Comparison of ENCODE assay signal across 8 cellular contexts in genomic region chr22:24423519-24424000, GRCh38. TPM values are rescaled to one million over a fixed set of nuclear protein-coding genes. Genes with fewer than 3 reads are reported as not detected.
DNase-seq lines count a peak whose midpoint lies in the region; ATAC-seq, FAIRE-seq and TF ChIP-seq lines count a peak whose summit lies in the region.

No MANE protein-coding gene starts in this region.

- peaks cover 40% of the 10 kb centered on the region for H3K4me1 ChIP-seq in OCI-LY7 (ENCODE audit: insufficient read depth, low read length, poor library complexity, severe bottlenecking)

- peak overlapping the region; percentile 97 for H3K4me2 ChIP-seq in OCI-LY7 (ENCODE audit: low read length)

- H3K27ac ChIP-seq in OCI-LY7 (ENCODE audit: low read depth, low read length, poor library complexity, severe bottlenecking) = no peak overlapping the region

- no peaks in the 10 kb centered on the region for H3K9me3 Mint-ChIP-seq in progenitor cell of endocrine pancreas (ENCODE audit: low read depth)

- BruUV-seq in OCI-LY7 (replicated peaks; lab: Mats Ljungman, UMichigan) = no TSS peak

- H3K4me3 ChIP-seq in OCI-LY7 (ENCODE audit: low read depth, low read length, poor library complexity, severe bottlenecking) = peak overlapping the region; percentile 74

- peaks cover 14% of the 10 kb centered on the region; the same call in 1 of the 2 replicates for H3K79me2 ChIP-seq in OCI-LY7 (ENCODE audit: insufficient read depth, low read depth, low read length)

- H3K36me3 ChIP-seq in OCI-LY7 (ENCODE audit: insufficient read depth, low read length) = no peaks in the 10 kb centered on the region

- CTCF ChIA-PET in OCI-LY7 (lab: Charles Lee; ENCODE audit: unreplicated experiment) = interaction anchor here (0.6 kb wide), 1 partner anchor 12 kb away, joined by 3 read pairs; no protein-coding TSS in a partner anchor

- no peaks in the 10 kb centered on the region for H4K20me1 ChIP-seq in OCI-LY7 (ENCODE audit: insufficient read depth, low read length)

- H3K27ac Mint-ChIP-seq in progenitor cell of endocrine pancreas = no peak overlapping the region

- TF ChIP-seq CTCF in OCI-LY7 (conservative IDR thresholded peaks at IDR 0.05; ENCODE audit: low read length) (peak; percentile 78), progenitor cell of endocrine pancreas (IDR thresholded peaks at IDR 0.05; ENCODE audit: unreplicated experiment) (peak; percentile 94)

- intact Hi-C loops in OCI-LY7 (cut with micrococcal nuclease; ENCODE audit: unreplicated experiment) = loop anchor here (5.0 kb wide), 1 partner anchor 96 kb away; no protein-coding TSS in a partner anchor

- peaks cover 31% of the 10 kb centered on the region for H3K27me3 Mint-ChIP-seq in progenitor cell of endocrine pancreas

- FAIRE-seq in GM18507 (lab: Jason Lieb, UNC) = peak; percentile 71

- DNase-seq in GM18507 (ENCODE audit: extremely low spot score, insufficient read length, low read depth) (peak; percentile 75), OCI-LY7 (ENCODE audit: low spot score) (peak; percentile 74), glomerular visceral epithelial cell (ENCODE audit: extremely low spot score) (peak; percentile 42), progenitor cell of endocrine pancreas (ENCODE audit: low spot score, unreplicated experiment) (peak; percentile 65), OCI-M2 (lab: John Stamatoyannopoulos, UW; ENCODE audit: unreplicated experiment) (no peak), NCI-H226 (no peak)
- DNase-seq in activated T-helper 9 cell treated with anti-CD3 and anti-CD28 coated beads, Interleukin-2, amount 50 U/mL, for 16 hours (ENCODE audit: low read depth) = peak; percentile 51

- ATAC-seq in HG03139 (IDR thresholded peaks at IDR 0.05; ENCODE audit: unreplicated experiment) = no peak

- H2AFZ ChIP-seq in OCI-LY7 (ENCODE audit: low read length) = no peak overlapping the region

- no peaks in the 10 kb centered on the region for H3K4me1 Mint-ChIP-seq in progenitor cell of endocrine pancreas (ENCODE audit: low read depth)

- no peak overlapping the region for H3K4me3 Mint-ChIP-seq in progenitor cell of endocrine pancreas (ENCODE audit: low read depth)

- no peaks in the 10 kb centered on the region for H3K9me3 ChIP-seq in OCI-LY7 (ENCODE audit: low read length)

- H3K36me3 Mint-ChIP-seq in progenitor cell of endocrine pancreas (ENCODE audit: insufficient read depth) = no peaks in the 10 kb centered on the region

- POLR2A ChIA-PET in OCI-LY7 (lab: Charles Lee) = no interaction called here

- no peaks in the 10 kb centered on the region for H3K9me2 ChIP-seq in OCI-LY7 (ENCODE audit: insufficient read depth, low read length)

RNA-seq across cellular contexts. Expression of gene ADORA2A, which starts 3.8 kb away (rescaled TPM):
- total RNA-seq in OCI-LY7 (2014; rRNA removed; shearing (Covaris generic)) = 31.2 and 35.7 TPM in 2 replicates
- total RNA-seq in OCI-LY7 (2022) (29.5 and 35.0 TPM in 2 replicates), progenitor cell of endocrine pancreas (5.2 and 6.4 TPM in 2 replicates)

Comparison
In these comparisons a context has a peak if more than half of its experiments do, and no peak if none do; other contexts are left out.
1. DNase-seq: peak in GM18507 (single experiment), OCI-LY7 (single experiment), activated T-helper 9 cell treated with anti-CD3 and anti-CD28 coated beads, Interleukin-2, amount 50 U/mL, for 16 hours (single experiment), glomerular visceral epithelial cell (single experiment) and progenitor cell of endocrine pancreas (single experiment); none in OCI-M2 (single experiment) and NCI-H226 (single experiment).